22 cellular contexts compared by ENCODE assay signal in the genomic region with DNA sequence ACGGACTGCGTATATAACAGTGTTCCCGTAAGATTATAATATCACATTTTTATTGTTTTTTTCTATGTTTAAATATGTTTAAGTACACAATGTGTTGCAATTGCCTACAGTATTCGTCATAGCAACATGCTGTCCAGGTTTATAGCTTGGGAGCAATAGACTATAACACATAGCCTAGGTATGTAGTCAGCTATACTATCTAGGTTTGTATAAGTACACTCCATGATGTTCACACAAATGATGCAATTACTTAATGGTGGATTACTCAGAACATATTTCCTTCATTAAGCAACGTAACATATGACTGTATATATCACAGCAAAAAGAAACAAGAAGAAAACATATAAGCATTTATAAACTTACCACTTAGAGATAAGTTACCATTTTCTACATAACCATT.
"Had no signal": no experiment of that assay in that cellular context is flagged by ENCODE, and none has a peak within 500 bp of the region (broad histone marks: within the 10 kb centered on the region; RNA-seq: fewer than 3 reads in every experiment).

No MANE protein-coding gene starts in this region.

- H3K4me2 ChIP-seq: smooth muscle cell had no signal

- H3K27ac ChIP-seq: left ventricle myocardium inferior, ovary, right atrium auricular region, right lobe of liver, stomach, testis, thyroid gland, transverse colon, upper lobe of left lung, vagina had no signal

- H3K9me3 ChIP-seq: left ventricle myocardium inferior, mucosa of descending colon, ovary, right atrium auricular region, right lobe of liver, stomach, testis, thyroid gland, transverse colon, upper lobe of left lung, vagina had no signal

- H3K36me3 ChIP-seq: left ventricle myocardium inferior, ovary, right atrium auricular region, right lobe of liver, stomach, thyroid gland, transverse colon, upper lobe of left lung, vagina had no signal

- H3K27me3 ChIP-seq: ovary, right atrium auricular region, right lobe of liver, stomach, testis, thyroid gland, transverse colon, upper lobe of left lung, vagina had no signal

- H3K4me1 ChIP-seq: left ventricle myocardium inferior, right atrium auricular region, right lobe of liver, stomach, testis, transverse colon, upper lobe of left lung, vagina had no signal

- DNase-seq: hypothalamus; immature natural killer cell; left ventricle myocardium inferior; midbrain; mucosa of descending colon; naive thymus-derived CD4-positive, alpha-beta T cell; ovary; right lobe of liver; stimulated activated CD4-positive, alpha-beta T cell treated with anti-CD3 and anti-CD28 coated beads, Interleukin-1b, Interleukin-23, amount 100 ng/mL, for 48 hours; stimulated activated CD4-positive, alpha-beta T cell treated with anti-CD3 and anti-CD28 coated beads, Interleukin-2, amount 100 ng/mL, for 48 hours; stimulated activated CD4-positive, alpha-beta T cell treated with anti-CD3 and anti-CD28 coated beads, Interleukin-4, amount 100 ng/mL, for 4 hours; stimulated activated naive B cell treated with anti-CD40 and anti-IgM and Interleukin-4, amounts not matched to agents 10 μg/mL and 1 μg/mL and 100 μg/mL, for 72 hours; stimulated activated naive CD8-positive, alpha-beta T cell treated with anti-CD3 and anti-CD28 coated beads, Interleukin-15, Interleukin-2, amounts not matched to agents 100 U/mL and 50 U/mL, for 24 hours; stomach; testis; thyroid gland; transverse colon; upper lobe of left lung had no signal

- H3K4me3 ChIP-seq: left ventricle myocardium inferior, lung, mucosa of descending colon, ovary, right atrium auricular region, right lobe of liver, smooth muscle cell, stomach, testis, thyroid gland, transverse colon, upper lobe of left lung, vagina had no signal
